In genomic region chr7:76403780-76404494, GRCh38 we compare ENCODE assay signal across 14 cellular contexts. TPM values are rescaled to one million over a fixed set of nuclear protein-coding genes. Genes with fewer than 3 reads are reported as not detected.
A peak's percentile ranks its signal among the peaks of the same experiment; 100 is the strongest.
DNase-seq lines count a peak whose midpoint lies in the region; ATAC-seq, FAIRE-seq and TF ChIP-seq lines count a peak whose summit lies in the region.
"Had no signal": no experiment of that assay in that cellular context is flagged by ENCODE, and none has a peak within 500 bp of the region (broad histone marks: within the 10 kb centered on the region; RNA-seq: fewer than 3 reads in every experiment).

No MANE protein-coding gene starts in this region.

- intact Hi-C loops in colonic mucosa (cut with DNase I), result no loop called here
- intact Hi-C loops in pancreas (cut with DNase I), result no loop called here
- intact Hi-C loops in breast epithelium (cut with DNase I; ENCODE audit: low total_unique reads), result no loop called here

- 88% methylated on average over 10 of the region's 10 CpGs for WGBS in pancreas, 2 donors

- peak; percentile 90 for DNase-seq in MV-4-11 (lab: John Stamatoyannopoulos, UW)
- DNase-seq in colonic mucosa, result peak; percentile 73
- no peak for DNase-seq in pancreas
- no peak for DNase-seq in NCI-H1092 (lab: John Stamatoyannopoulos, UW)
- no peak for DNase-seq in GM10266 (ENCODE audit: extremely low spot score)
- DNase-seq in breast epithelium (ENCODE audit: low spot score in 2 of 2), result no peak
- DNase-seq: activated CD8-positive, alpha-beta memory T cell treated with anti-CD3 and anti-CD28 coated beads for 24 hours; activated naive CD8-positive, alpha-beta T cell treated with anti-CD3 and anti-CD28 coated beads for 36 hours; esophagus squamous epithelium; NCI-H1105; T-helper 17 cell had no signal

- no peak overlapping the region for H3K4me3 ChIP-seq in colonic mucosa
- no peak overlapping the region for H3K4me3 ChIP-seq in pancreas
- H3K4me3 ChIP-seq in breast epithelium, result no peak overlapping the region
- H3K4me3 ChIP-seq: esophagus squamous epithelium had no signal

- no peak for FAIRE-seq in pancreas (lab: Jason Lieb, UNC)

- no peak for TF ChIP-seq CTCF in colonic mucosa (IDR thresholded peaks at IDR 0.05)
- no peak for TF ChIP-seq CTCF in pancreas (IDR thresholded peaks at IDR 0.05)
- no peak for TF ChIP-seq CTCF in GM10266 (IDR thresholded peaks at IDR 0.05; ENCODE audit: control insufficient read depth, insufficient read depth, low read depth, missing control alignments)
- no peak for TF ChIP-seq CTCF in breast epithelium (IDR thresholded peaks at IDR 0.05)

- H3K27ac ChIP-seq in colonic mucosa (peak overlapping the region; percentile 78), pancreas (no peak overlapping the region), breast epithelium (no peak overlapping the region)

- ATAC-seq in GM18498 (IDR thresholded peaks at IDR 0.05; ENCODE audit: unreplicated experiment) (peak; percentile 59), pancreas (peak in 3 of 4 donors; percentile 32 to 74 (median 62)), GM21717 (IDR thresholded peaks at IDR 0.05; ENCODE audit: unreplicated experiment) (no peak)
- ATAC-seq: natural killer cell treated with Interleukin-12 subunit alpha and Interleukin-12 subunit beta and Interleukin-15 and Interleukin-18, amount 100 ng/mL, for 72 hours; T-helper 17 cell had no signal

- H3K4me1 ChIP-seq in colonic mucosa (no peaks in the 10 kb centered on the region), pancreas (no peaks in the 10 kb centered on the region), breast epithelium (no peaks in the 10 kb centered on the region)
- H3K4me1 ChIP-seq: esophagus squamous epithelium had no signal

- H3K36me3 ChIP-seq in colonic mucosa (no peaks in the 10 kb centered on the region), pancreas (no peaks in the 10 kb centered on the region), breast epithelium (no peaks in the 10 kb centered on the region)
- H3K36me3 ChIP-seq: esophagus squamous epithelium had no signal

- H3K9me3 ChIP-seq in colonic mucosa (no peaks in the 10 kb centered on the region), pancreas (no peaks in the 10 kb centered on the region), breast epithelium (no peaks in the 10 kb centered on the region)
- H3K9me3 ChIP-seq: esophagus squamous epithelium had no signal

- H3K9ac ChIP-seq in colonic mucosa (ENCODE audit: low read depth in 2 of 2, low read length in 2 of 2), result no peak overlapping the region

- H3K27me3 ChIP-seq in colonic mucosa, result no peaks in the 10 kb centered on the region
- H3K27me3 ChIP-seq in pancreas, result no peaks in the 10 kb centered on the region
- no peaks in the 10 kb centered on the region for H3K27me3 ChIP-seq in breast epithelium
- H3K27me3 ChIP-seq: esophagus squamous epithelium had no signal

- TF ChIP-seq POLR2A in breast epithelium (IDR thresholded peaks at IDR 0.05), result no peak

RNA-seq across cellular contexts. Expression of gene SSC4D, which starts 5.6 kb away (rescaled TPM):
- total RNA-seq in colonic mucosa, result under 1 TPM; 0.42 to 0.45 TPM
- total RNA-seq in pancreas, result 1 to 10 TPM in 5 of 6 donors, under 1 TPM in 1; 0.79 to 3.6 (median 2.2) TPM
- 10 to 100 TPM in 1 of 2 donors, 1 to 10 TPM in 1; 8.8 to 10.3 TPM for polyA plus RNA-seq in pancreas
- 1 to 10 TPM in 2 of 3 donors, not detected in 1; 1.9 to 2.6 TPM for total RNA-seq in breast epithelium
- total RNA-seq: T-helper 17 cell had no signal

RNA-seq across cellular contexts. Expression of gene ZP3, which starts 20.8 kb away (rescaled TPM):
- total RNA-seq in colonic mucosa, result 10 to 100 TPM in 1 of 2 donors, 1 to 10 TPM in 1; 4.8 to 13.9 TPM
- total RNA-seq in pancreas, result 10 to 100 TPM in 2 of 6 donors, 1 to 10 TPM in 4; 2.5 to 14.1 (median 6.6) TPM
- 1 to 10 TPM; 3.2 to 7.6 TPM for polyA plus RNA-seq in pancreas
- total RNA-seq in breast epithelium, result 1 to 10 TPM; 1.4 to 2.9 (median 2.0) TPM

RNA-seq across cellular contexts. Expression of gene YWHAG, which starts 45.1 kb away (rescaled TPM):
- total RNA-seq in colonic mucosa (100 to 1,000 TPM; 104 to 121 TPM), pancreas (10 to 100 TPM; 23.3 to 55.7 (median 38.9) TPM), breast epithelium (100 to 1,000 TPM in 1 of 3 donors, 10 to 100 TPM in 2; 58.7 to 128 (median 63.7) TPM)
- polyA plus RNA-seq in pancreas, result 10 to 100 TPM; 15.7 to 30.9 TPM

RNA-seq across cellular contexts. Expression of gene DTX2, which starts 57.6 kb away (rescaled TPM):
- total RNA-seq in colonic mucosa (10 to 100 TPM; 61.7 to 91.1 TPM), pancreas (10 to 100 TPM; 11.5 to 33.6 (median 14.8) TPM), breast epithelium (10 to 100 TPM; 17.6 to 30.5 (median 21.7) TPM)
- 10 to 100 TPM; 25.4 to 52.4 TPM for polyA plus RNA-seq in pancreas

Comparison
In these comparisons a context has a peak if more than half of its experiments do, and no peak if none do; other contexts are left out.
1. DNase-seq: peak in MV-4-11 (single experiment) and colonic mucosa (single experiment); none in pancreas (0 of 6), NCI-H1092 (single experiment), GM10266 (single experiment) and breast epithelium (0 of 2).